Comparison of ENCODE assay signal across 7 cellular contexts in the genomic region with DNA sequence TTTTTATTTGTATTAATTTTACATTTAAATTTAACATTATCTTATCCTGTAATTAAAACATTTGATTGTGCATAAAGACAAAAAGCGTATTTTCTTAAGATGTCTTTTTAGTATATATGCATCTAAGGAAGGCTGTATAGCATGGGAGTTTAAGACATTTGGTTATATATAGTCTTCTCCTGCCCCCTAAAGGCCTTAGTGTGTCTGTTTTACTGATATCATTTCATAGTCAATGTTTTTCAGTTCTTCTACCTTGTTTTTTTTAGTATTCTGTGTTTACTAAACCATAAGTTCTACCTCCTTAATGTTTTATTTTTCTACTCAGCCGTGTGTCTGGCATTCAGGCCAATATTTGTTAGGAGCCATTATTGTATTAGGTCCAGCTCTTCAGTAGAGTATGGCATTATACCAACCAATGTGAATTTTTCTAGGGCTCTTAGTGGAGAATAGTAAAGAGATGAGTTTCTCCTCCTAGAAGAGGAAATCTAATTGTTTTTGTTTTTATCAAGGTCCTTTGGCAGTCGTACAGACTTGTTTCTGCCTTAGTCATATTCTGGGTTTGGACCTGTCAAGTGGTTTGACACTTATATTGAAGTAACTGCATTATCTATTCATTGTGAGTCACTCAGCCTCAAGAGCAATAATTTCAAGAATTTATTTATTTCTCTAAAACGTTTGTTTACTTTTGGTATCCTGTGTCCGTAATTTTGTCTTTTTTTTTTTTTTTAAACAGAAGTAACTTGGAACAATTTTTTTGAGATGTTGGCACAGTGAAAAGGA.
DNase-seq lines count a peak whose midpoint lies in the region; TF ChIP-seq lines count a peak whose summit lies in the region.

No MANE protein-coding gene starts in this region.

- H3K4me1 ChIP-seq in esophagus muscularis mucosa: peaks cover 0 to 3% (median 0%) of the 10 kb centered on the region in 4 donors

- no peaks in the 10 kb centered on the region for H3K9me3 ChIP-seq in esophagus muscularis mucosa

- no peak for TF ChIP-seq POLR2A in esophagus muscularis mucosa (IDR thresholded peaks at IDR 0.05; ENCODE audit: low read depth)

- H3K36me3 ChIP-seq in esophagus muscularis mucosa: peaks cover 0 to 12% (median 5%) of the 10 kb centered on the region in 4 donors

- no peak overlapping the region for H3K4me3 ChIP-seq in esophagus muscularis mucosa

- intact Hi-C loops in esophagus muscularis mucosa (cut with DNase I): no loop called here

- peak in 1 of 3 experiments; percentile 33 for TF ChIP-seq CTCF in esophagus muscularis mucosa (IDR thresholded peaks at IDR 0.05)

- no peak for TF ChIP-seq EP300 in esophagus muscularis mucosa (IDR thresholded peaks at IDR 0.05)

- H3K27ac ChIP-seq in layer of hippocampus (ENCODE audit: low read depth, low read length) (peak overlapping the region; percentile 20), esophagus muscularis mucosa (replicated peaks in 1 of 4) (no peak overlapping the region)

- H3K27me3 ChIP-seq in layer of hippocampus (ENCODE audit: control insufficient read depth, insufficient read depth, low read length) (no peaks in the 10 kb centered on the region), esophagus muscularis mucosa (no peaks in the 10 kb centered on the region)

- DNase-seq in GM04503 (ENCODE audit: low read depth): peak; percentile 97
- peak; percentile 22 for DNase-seq in H4 (ENCODE audit: low spot score)
- peak; percentile 57 for DNase-seq in NCI-H146 (lab: John Stamatoyannopoulos, UW)
- peak; percentile 95 for DNase-seq in amniotic epithelial cell (ENCODE audit: low read depth)
- DNase-seq in germinal center (ENCODE audit: low spot score): no peak
- no peak for DNase-seq in esophagus muscularis mucosa (ENCODE audit: extremely low spot score)

- WGBS in esophagus muscularis mucosa: 46% methylated on average over 5 of the region's 5 CpGs

Comparison
In these comparisons a context has a peak if more than half of its experiments do, and no peak if none do; other contexts are left out.
1. DNase-seq: peak in GM04503 (single experiment), H4 (single experiment), NCI-H146 (single experiment) and amniotic epithelial cell (single experiment); none in germinal center (single experiment) and esophagus muscularis mucosa (single experiment).